ENCODE assay signal across 8 cellular contexts in genomic region chr1:165854101-165854845, GRCh38. TPM values are rescaled to one million over a fixed set of nuclear protein-coding genes. Genes with fewer than 3 reads are reported as not detected.
DNase-seq lines count a peak whose midpoint lies in the region; ATAC-seq and TF ChIP-seq lines count a peak whose summit lies in the region.

No MANE protein-coding gene starts in this region.

- DNase-seq in AML-193 (lab: John Stamatoyannopoulos, UW), result peak; percentile 90 to 93
- peak; percentile 63 for DNase-seq in HK-2 (ENCODE audit: unreplicated experiment)
- no peak for DNase-seq in WTC11 (ENCODE audit: low spot score)
- DNase-seq in kidney epithelial cell (ENCODE audit: low read depth), result peak; percentile 72
- no peak for DNase-seq in SHP77 (lab: John Stamatoyannopoulos, UW)
- DNase-seq in CD8-positive, alpha-beta memory T cell, result no peak
- no peak for DNase-seq in middle frontal gyrus (ENCODE audit: extremely low spot score, low spot score)

- CTCF ChIA-PET in WTC11 (lab: Charles Lee), result no interaction called here
- CTCF ChIA-PET in CD8-positive, alpha-beta memory T cell (lab: Charles Lee), result no interaction called here

- H3K4me1 ChIP-seq in CD8-positive, alpha-beta memory T cell (ENCODE audit: insufficient read depth, low read length), result peaks cover 8% of the 10 kb centered on the region

- H3K9me3 Mint-ChIP-seq in WTC11, result no peaks in the 10 kb centered on the region
- H3K9me3 Mint-ChIP-seq in CD8-positive, alpha-beta memory T cell, result no peaks in the 10 kb centered on the region

- no peaks in the 10 kb centered on the region for H3K9me3 ChIP-seq in CD8-positive, alpha-beta memory T cell (ENCODE audit: low read length)

- H3K36me3 Mint-ChIP-seq in WTC11, result peaks cover under 1% of the 10 kb centered on the region
- no peaks in the 10 kb centered on the region for H3K36me3 Mint-ChIP-seq in CD8-positive, alpha-beta memory T cell

- peak overlapping the region; percentile 29 for H3K27ac Mint-ChIP-seq in WTC11
- peak overlapping the region in 3 of 8 donors; percentile 32 to 48 (median 39) for H3K27ac Mint-ChIP-seq in CD8-positive, alpha-beta memory T cell

- H3K27ac ChIP-seq in CD8-positive, alpha-beta memory T cell (ENCODE audit: low read depth, low read length), result no peak overlapping the region

- H3K4me3 ChIP-seq in kidney epithelial cell (ENCODE audit: low read depth, low read length), result no peak overlapping the region
- no peak overlapping the region for H3K4me3 ChIP-seq in CD8-positive, alpha-beta memory T cell (ENCODE audit: low read length)

- no peaks in the 10 kb centered on the region for H3K36me3 ChIP-seq in kidney epithelial cell (ENCODE audit: control insufficient read depth, insufficient read depth, low read length)
- no peaks in the 10 kb centered on the region for H3K36me3 ChIP-seq in CD8-positive, alpha-beta memory T cell (ENCODE audit: insufficient read depth, low read length)

- no peaks in the 10 kb centered on the region for H3K27me3 Mint-ChIP-seq in WTC11 (ENCODE audit: low read depth)
- H3K27me3 Mint-ChIP-seq in CD8-positive, alpha-beta memory T cell, result peaks cover 0 to 1% of the 10 kb centered on the region in 2 donors

- TF ChIP-seq CTCF in WTC11 (IDR thresholded peaks at IDR 0.05) (no peak), kidney epithelial cell (IDR thresholded peaks at IDR 0.05; ENCODE audit: insufficient read depth, low read length, poor library complexity, severe bottlenecking) (no peak)

- H3K27me3 ChIP-seq in kidney epithelial cell (ENCODE audit: control insufficient read depth, insufficient read depth, low read length), result no peaks in the 10 kb centered on the region
- no peaks in the 10 kb centered on the region for H3K27me3 ChIP-seq in CD8-positive, alpha-beta memory T cell (ENCODE audit: insufficient read depth, low read length, poor library complexity, severe bottlenecking)

- H3K4me1 Mint-ChIP-seq in WTC11, result peaks cover 79% of the 10 kb centered on the region
- peaks cover 29 to 43% (median 32%) of the 10 kb centered on the region in 3 donors for H3K4me1 Mint-ChIP-seq in CD8-positive, alpha-beta memory T cell

- H3K4me3 Mint-ChIP-seq in WTC11, result no peak overlapping the region
- no peak overlapping the region for H3K4me3 Mint-ChIP-seq in CD8-positive, alpha-beta memory T cell

- peak; percentile 23 for ATAC-seq in WTC11
- ATAC-seq in HG02870 (IDR thresholded peaks at IDR 0.05; ENCODE audit: unreplicated experiment), result no peak

- POLR2A ChIA-PET in WTC11 (lab: Charles Lee), result no interaction called here
- POLR2A ChIA-PET in CD8-positive, alpha-beta memory T cell (lab: Charles Lee), result no interaction called here

TF ChIP-seq in WTC11, 78 proteins besides CTCF, POLR2A, EP300 and RAD21:
- TF ChIP-seq PRDM15 (CRISPR knock-in tag; IDR thresholded peaks at IDR 0.05) (peak; percentile 50; the same call in 1 of the 2 replicates), ZNF232 (CRISPR knock-in tag; IDR thresholded peaks at IDR 0.05) (no peak)

RNA-seq across cellular contexts. Expression of gene UCK2, which starts 26.9 kb away (rescaled TPM):
- total RNA-seq in WTC11 (2021) (74.3 to 85.7 TPM (median 79.2 TPM) in 3 replicates), kidney epithelial cell (81.9 and 88.4 TPM in 2 replicates)
- total RNA-seq in CD8-positive, alpha-beta memory T cell, result 100 to 1,000 TPM in 1 of 2 experiments, 10 to 100 TPM in 1; 97.4 to 100 TPM
- 10.7 TPM for polyA plus RNA-seq in CD8-positive, alpha-beta memory T cell

Comparison
In these comparisons a context has a peak if more than half of its experiments do, and no peak if none do; other contexts are left out.
1. DNase-seq: peak in AML-193 (2 of 2), HK-2 (single experiment) and kidney epithelial cell (single experiment); none in WTC11 (single experiment), SHP77 (0 of 2), CD8-positive, alpha-beta memory T cell (0 of 5) and middle frontal gyrus (single experiment).